Comparison of ENCODE assay signal across 8 cellular contexts in genomic region chr11:113271551-113272245, GRCh38.
"Had no signal": no experiment of that assay in that cellular context is flagged by ENCODE, and none has a peak within 500 bp of the region (broad histone marks: within the 10 kb centered on the region; RNA-seq: fewer than 3 reads in every experiment).

No MANE protein-coding gene starts in this region.

- H3K27ac ChIP-seq: GM23248 had no signal

- H3K27ac Mint-ChIP-seq: HFFc6 had no signal

- ATAC-seq: HCT116, K562 had no signal

- H3K4me1 ChIP-seq: HAP-1 had no signal

- H3K4me3 ChIP-seq: GM23248, HAP-1, K562 had no signal

- H3K36me3 ChIP-seq: HAP-1 had no signal

- H3K9ac ChIP-seq: GM23248 had no signal

- DNase-seq: GM23248, GOT3, H7, HFFc6, IMR-90 had no signal

- H3K9me3 ChIP-seq: HAP-1 had no signal

- H2AFZ ChIP-seq: GM23248 had no signal

- H3K4me3 Mint-ChIP-seq: HFFc6 had no signal
